ENCODE assay signal across 12 cellular contexts in genomic region chr18:13621886-13622619, GRCh38.
"Had no signal": no experiment of that assay in that cellular context is flagged by ENCODE, and none has a peak within 500 bp of the region (broad histone marks: within the 10 kb centered on the region; RNA-seq: fewer than 3 reads in every experiment).

No MANE protein-coding gene starts in this region.

- DNase-seq: activated CD4-positive, alpha-beta memory T cell treated with anti-CD3 and anti-CD28 coated beads for 36 hours; activated naive CD8-positive, alpha-beta T cell treated with anti-CD3 and anti-CD28 coated beads, Interleukin-2, amount 50 U/mL, for 24 hours; dermis blood vessel endothelial cell; endodermal cell; erythroblast; hippocampal formation; retina; SW 1271; trophoblast cell had no signal

- H3K27me3 Mint-ChIP-seq: activated CD4-positive, alpha-beta memory T cell treated with anti-CD3 and anti-CD28 coated beads for 36 hours; activated naive CD8-positive, alpha-beta T cell treated with anti-CD3 and anti-CD28 coated beads, Interleukin-2, amount 50 U/mL, for 24 hours had no signal

- H3K4me3 ChIP-seq: skin epidermis had no signal

- H3K9me3 Mint-ChIP-seq: activated CD4-positive, alpha-beta memory T cell treated with anti-CD3 and anti-CD28 coated beads for 36 hours; activated naive CD8-positive, alpha-beta T cell treated with anti-CD3 and anti-CD28 coated beads, Interleukin-2, amount 50 U/mL, for 24 hours; endodermal cell; mesothelial cell of epicardium; neural crest cell had no signal

- H3K27ac ChIP-seq: skin epidermis had no signal

- H3K4me1 Mint-ChIP-seq: mesothelial cell of epicardium had no signal

- H3K27ac Mint-ChIP-seq: activated CD4-positive, alpha-beta memory T cell treated with anti-CD3 and anti-CD28 coated beads for 36 hours; activated naive CD8-positive, alpha-beta T cell treated with anti-CD3 and anti-CD28 coated beads, Interleukin-2, amount 50 U/mL, for 24 hours; endodermal cell; mesothelial cell of epicardium had no signal

- ATAC-seq: activated naive CD8-positive, alpha-beta T cell treated with anti-CD3 and anti-CD28 coated beads, Interleukin-2, amount 50 U/mL, for 24 hours had no signal

- H3K4me3 Mint-ChIP-seq: activated CD4-positive, alpha-beta memory T cell treated with anti-CD3 and anti-CD28 coated beads for 36 hours; activated naive CD8-positive, alpha-beta T cell treated with anti-CD3 and anti-CD28 coated beads, Interleukin-2, amount 50 U/mL, for 24 hours; endodermal cell; mesothelial cell of epicardium; neural crest cell had no signal

- H3K36me3 Mint-ChIP-seq: mesothelial cell of epicardium had no signal
